In the genomic region with DNA sequence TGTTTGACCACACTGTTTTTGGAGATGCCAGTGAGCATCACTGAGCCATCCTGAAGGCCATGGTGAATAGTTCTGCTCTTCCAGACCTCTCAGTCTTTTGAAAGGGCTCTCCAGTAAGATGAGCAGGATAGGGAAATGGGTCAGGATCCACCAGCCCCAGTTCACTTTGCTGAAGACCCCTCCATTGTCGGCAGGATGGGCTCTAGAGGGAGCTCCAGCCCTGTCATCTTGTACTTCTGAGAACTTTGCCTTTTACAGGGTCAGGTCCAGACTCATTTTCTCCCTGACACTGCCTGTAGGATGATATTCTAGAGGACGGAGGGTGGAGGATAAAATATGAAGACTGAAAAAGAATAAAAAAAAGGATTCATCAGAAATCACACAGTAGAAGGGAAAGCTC, we compare ENCODE assay signal across 13 cellular contexts. TPM values are rescaled to one million over a fixed set of nuclear protein-coding genes. Genes with fewer than 3 reads are reported as not detected.
DNase-seq lines count a peak whose midpoint lies in the region; ATAC-seq and TF ChIP-seq lines count a peak whose summit lies in the region.
"Had no signal": no experiment of that assay in that cellular context is flagged by ENCODE, and none has a peak within 500 bp of the region (broad histone marks: within the 10 kb centered on the region; RNA-seq: fewer than 3 reads in every experiment).

No MANE protein-coding gene starts in this region.

- peak; percentile 63 for DNase-seq in DMS53 treated with DMSO at 0.1 percent for 48 hours (lab: John Stamatoyannopoulos, UW; ENCODE audit: unreplicated experiment)
- DNase-seq in HT1080 (ENCODE audit: low read depth): peak; percentile 2
- DNase-seq in hepatocyte (ENCODE audit: low spot score): peak; percentile 29
- no peak for DNase-seq in stimulated activated CD4-positive, alpha-beta T cell treated with anti-CD3 and anti-CD28 coated beads, Interleukin-4, amount 100 ng/mL, for 24 hours
- no peak for DNase-seq in DMS79 (lab: John Stamatoyannopoulos, UW)
- no peak for DNase-seq in KG1 (lab: John Stamatoyannopoulos, UW)
- DNase-seq: gastrocnemius medialis; naive B cell; stimulated activated CD4-positive, alpha-beta T cell treated with anti-CD3 and anti-CD28 coated beads, Interleukin-4, amount 100 ng/mL, for 4 hours; upper lobe of left lung had no signal

- H4K20me1 ChIP-seq in OCI-LY1 (ENCODE audit: insufficient read depth, low read length) (0 out of 2 replicates have a peak, but pooled peaks cover 2% of the 10 kb centered on the region), hepatocyte (ENCODE audit: insufficient read depth, poor library complexity, severe bottlenecking) (no peaks in the 10 kb centered on the region)

- H3K4me2 ChIP-seq in OCI-LY1 (ENCODE audit: low read length): no peak overlapping the region
- no peak overlapping the region for H3K4me2 ChIP-seq in hepatocyte

- H3K4me3 ChIP-seq in OCI-LY1 (ENCODE audit: low read depth, low read length, poor library complexity, severe bottlenecking) (no peak overlapping the region), hepatocyte (no peak overlapping the region)
- H3K4me3 ChIP-seq: gastrocnemius medialis, upper lobe of left lung had no signal

- no peak overlapping the region for H2AFZ ChIP-seq in OCI-LY1 (ENCODE audit: low read length)
- H2AFZ ChIP-seq in hepatocyte: no peak overlapping the region

- H3K79me2 ChIP-seq in OCI-LY1 (ENCODE audit: insufficient read depth, low read length) (no peaks in the 10 kb centered on the region), hepatocyte (no peaks in the 10 kb centered on the region)

- H3K36me3 ChIP-seq in OCI-LY1 (ENCODE audit: insufficient read depth, low read length) (no peaks in the 10 kb centered on the region), hepatocyte (replicated peaks; ENCODE audit: insufficient read depth, low read depth) (no peaks in the 10 kb centered on the region)
- H3K36me3 ChIP-seq: gastrocnemius medialis, upper lobe of left lung had no signal

- 18% methylated on average over 2 of the region's 2 CpGs for WGBS in hepatocyte (ENCODE audit: low lambda C conversion rate, missing lambda C conversion rate)

- H3K9me2 ChIP-seq in OCI-LY1 (ENCODE audit: low read depth, low read length): no peaks in the 10 kb centered on the region
- H3K9me2 ChIP-seq in hepatocyte (replicated peaks; ENCODE audit: insufficient read depth): no peaks in the 10 kb centered on the region

- H3F3A ChIP-seq in OCI-LY1 (ENCODE audit: insufficient read depth, low read length): no peaks in the 10 kb centered on the region

- peak; percentile 55 for TF ChIP-seq CTCF in OCI-LY1 (IDR thresholded peaks at IDR 0.05; ENCODE audit: low read length)
- peak; percentile 37 for TF ChIP-seq CTCF in hepatocyte (IDR thresholded peaks at IDR 0.05; ENCODE audit: poor library complexity)

- H3K27me3 ChIP-seq in OCI-LY1 (ENCODE audit: insufficient read depth, low read length) (no peaks in the 10 kb centered on the region), hepatocyte (no peaks in the 10 kb centered on the region)
- H3K27me3 ChIP-seq: gastrocnemius medialis, upper lobe of left lung had no signal

- no peak for ATAC-seq in HG03521 (IDR thresholded peaks at IDR 0.05; ENCODE audit: unreplicated experiment)
- ATAC-seq: gastrocnemius medialis had no signal

- no peak overlapping the region for H3K27ac ChIP-seq in OCI-LY1 (ENCODE audit: low read depth, low read length, poor library complexity, severe bottlenecking)
- H3K27ac ChIP-seq in hepatocyte: no peak overlapping the region
- H3K27ac ChIP-seq: gastrocnemius medialis, upper lobe of left lung had no signal

- H3K4me1 ChIP-seq in OCI-LY1 (ENCODE audit: insufficient read depth, low read length, severe bottlenecking) (no peaks in the 10 kb centered on the region), hepatocyte (ENCODE audit: insufficient read depth) (no peaks in the 10 kb centered on the region)
- H3K4me1 ChIP-seq: gastrocnemius medialis, upper lobe of left lung had no signal

- no peak overlapping the region for H3K9ac ChIP-seq in OCI-LY1 (ENCODE audit: low read length)

- H3K9me3 ChIP-seq in OCI-LY1 (ENCODE audit: low read length) (no peaks in the 10 kb centered on the region), hepatocyte (ENCODE audit: low read depth) (peaks cover 3% of the 10 kb centered on the region)
- H3K9me3 ChIP-seq: gastrocnemius medialis, upper lobe of left lung had no signal

RNA-seq across cellular contexts. Expression of a gene that starts 13.1 kb away (rescaled TPM):
- total RNA-seq in HT1080 (2014; rRNA removed; shearing (Covaris generic)): not detected in 2 replicates
- polyA plus RNA-seq in HT1080 (2015; cell fraction: cytosol; rRNA removed): not detected in 2 replicates
- not detected in 2 replicates for polyA plus RNA-seq in HT1080 (2015; cell fraction: nucleus; rRNA removed)
- total RNA-seq in hepatocyte: not detected in 2 replicates
- polyA plus RNA-seq in hepatocyte: 0.43 TPM in 1 of 2 replicates, not detected in the other
- total RNA-seq: astrocyte, gastrocnemius medialis, upper lobe of left lung had no signal

Comparison
In these comparisons a context has a peak if more than half of its experiments do, and no peak if none do; other contexts are left out.
1. DNase-seq: peak in DMS53 treated with DMSO at 0.1 percent for 48 hours (single experiment), HT1080 (single experiment) and hepatocyte (single experiment); none in stimulated activated CD4-positive, alpha-beta T cell treated with anti-CD3 and anti-CD28 coated beads, Interleukin-4, amount 100 ng/mL, for 24 hours (single experiment), DMS79 (single experiment) and KG1 (single experiment).